14 cellular contexts compared by ENCODE assay signal in the genomic region with DNA sequence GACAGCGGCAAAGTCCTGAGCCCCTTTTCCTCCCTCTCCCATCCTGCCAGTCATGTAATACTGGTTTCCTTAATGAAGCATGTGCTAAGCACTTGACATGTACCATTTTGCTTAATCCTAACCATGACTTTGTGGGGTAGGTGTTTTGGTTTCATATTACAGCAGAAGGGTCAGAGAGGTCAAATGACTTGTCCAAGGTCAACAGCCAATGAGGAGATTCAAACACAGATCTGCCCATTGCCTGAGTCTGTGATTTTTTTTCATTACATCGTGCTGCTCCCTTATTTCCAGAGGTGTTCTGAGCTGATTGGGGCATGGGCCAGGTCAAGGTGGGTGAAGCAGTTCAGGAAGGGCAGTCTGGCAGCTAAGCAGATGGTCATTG. TPM values are rescaled to one million over a fixed set of nuclear protein-coding genes. Genes with fewer than 3 reads are reported as not detected.
"Had no signal": no experiment of that assay in that cellular context is flagged by ENCODE, and none has a peak within 500 bp of the region (broad histone marks: within the 10 kb centered on the region; RNA-seq: fewer than 3 reads in every experiment).

No MANE protein-coding gene starts in this region.

- H3K9ac ChIP-seq: parathyroid adenoma had no signal

- H3K27ac Mint-ChIP-seq: activated CD4-positive, alpha-beta T cell treated with anti-CD3 and anti-CD28 coated beads, Interleukin-2, amount 10 ng/mL, durations not matched to agents 7 days and 5 days; activated naive CD4-positive, alpha-beta T cell treated with anti-CD3 and anti-CD28 coated beads for 36 hours; activated T-helper 17 cell treated with anti-CD3 and anti-CD28 coated beads, Interleukin-2, amount 50 U/mL, for 72 hours had no signal

- DNase-seq: activated CD4-positive, alpha-beta T cell treated with anti-CD3 and anti-CD28 coated beads, Interleukin-2, amount 10 ng/mL, durations not matched to agents 7 days and 5 days; activated CD4-positive, CD25-positive, alpha-beta regulatory T cell; activated CD8-positive, alpha-beta memory T cell treated with anti-CD3 and anti-CD28 coated beads for 24 hours; activated naive CD4-positive, alpha-beta T cell treated with anti-CD3 and anti-CD28 coated beads for 36 hours; effector memory CD4-positive, alpha-beta T cell; mesenchymal stem cell had no signal

- H3K27ac ChIP-seq: parathyroid adenoma had no signal

- H3K4me1 Mint-ChIP-seq: activated CD4-positive, alpha-beta T cell treated with anti-CD3 and anti-CD28 coated beads, Interleukin-2, amount 10 ng/mL, durations not matched to agents 7 days and 5 days; activated T-helper 17 cell treated with anti-CD3 and anti-CD28 coated beads, Interleukin-2, amount 50 U/mL, for 72 hours had no signal

- H3K4me3 Mint-ChIP-seq: activated CD4-positive, alpha-beta T cell treated with anti-CD3 and anti-CD28 coated beads, Interleukin-2, amount 10 ng/mL, durations not matched to agents 7 days and 5 days; activated naive CD4-positive, alpha-beta T cell treated with anti-CD3 and anti-CD28 coated beads for 36 hours; activated T-helper 17 cell treated with anti-CD3 and anti-CD28 coated beads, Interleukin-2, amount 50 U/mL, for 72 hours; central memory CD8-positive, alpha-beta T cell had no signal

- H3K9me3 Mint-ChIP-seq: activated CD4-positive, alpha-beta T cell treated with anti-CD3 and anti-CD28 coated beads, Interleukin-2, amount 10 ng/mL, durations not matched to agents 7 days and 5 days; activated naive CD4-positive, alpha-beta T cell treated with anti-CD3 and anti-CD28 coated beads for 36 hours; activated T-helper 17 cell treated with anti-CD3 and anti-CD28 coated beads, Interleukin-2, amount 50 U/mL, for 72 hours; central memory CD8-positive, alpha-beta T cell had no signal

- ATAC-seq: activated T-helper 17 cell treated with anti-CD3 and anti-CD28 coated beads, Interleukin-2, amount 50 U/mL, for 72 hours; left lobe of liver; SK-N-SH treated with all-trans-retinoic acid at 6 μM for 48 hours had no signal

RNA-seq across cellular contexts. Expression of a gene that starts 36.9 kb away (rescaled TPM):
- total RNA-seq: activated CD4-positive, alpha-beta T cell treated with anti-CD3 and anti-CD28 coated beads, Interleukin-2, amount 10 ng/mL, durations not matched to agents 7 days and 5 days; activated naive CD4-positive, alpha-beta T cell treated with anti-CD3 and anti-CD28 coated beads for 36 hours; activated T-helper 17 cell treated with anti-CD3 and anti-CD28 coated beads, Interleukin-2, amount 50 U/mL, for 72 hours; epithelial cell of proximal tubule; left lobe of liver; skeletal muscle tissue; T-helper 1 cell treated with Interleukin-12 subunit alpha and Interleukin-12 subunit beta and Interleukin-4 antibody, amounts not matched to agents 30 ng/mL and 1 ng/mL, for 36 hours had no signal
